Comparison of ENCODE assay signal across 18 cellular contexts in genomic region chr19:2634960-2635359, GRCh38.
DNase-seq lines count a peak whose midpoint lies in the region; ATAC-seq and TF ChIP-seq lines count a peak whose summit lies in the region.
"Had no signal": no experiment of that assay in that cellular context is flagged by ENCODE, and none has a peak within 500 bp of the region (broad histone marks: within the 10 kb centered on the region; RNA-seq: fewer than 3 reads in every experiment).

No MANE protein-coding gene starts in this region.

- H2AFZ ChIP-seq in OCI-LY3 (ENCODE audit: low read depth, low read length), result no peak overlapping the region
- H2AFZ ChIP-seq: GM23248 had no signal

- H3K4me1 ChIP-seq in OCI-LY3 (ENCODE audit: low read length) (peaks cover 43% of the 10 kb centered on the region), heart right ventricle (peaks cover 3 to 71% (median 15%) of the 10 kb centered on the region in 9 donors), upper lobe of left lung (peaks cover 28 to 64% (median 52%) of the 10 kb centered on the region in 4 donors)
- H3K4me1 ChIP-seq in CD4-positive, alpha-beta memory T cell (ENCODE audit: insufficient read depth, low read length), result peaks cover 15% of the 10 kb centered on the region

- DNase-seq in heart right ventricle (no peak), nephron progenitor cell (no peak), upper lobe of left lung (peak in 1 of 2 donors; percentile 70), kidney tubule cell (ENCODE audit: low spot score) (no peak)
- no peak for DNase-seq in CD4-positive, alpha-beta memory T cell
- no peak for DNase-seq in activated naive CD4-positive, alpha-beta T cell treated with Interleukin-2 at 50 U/mL for 16 hours
- DNase-seq: activated CD4-positive, alpha-beta T cell treated with anti-CD3 and anti-CD28 coated beads for 1 hour; activated gamma-delta T cell; GM23248; IMR-90; NCI-H2029 treated with DMSO at 0.1 percent for 48 hours; NCI-H524 treated with DMSO at 0.1 percent for 48 hours; OCI-M1; T1000 had no signal

- H3K4me1 Mint-ChIP-seq in nephron progenitor cell, result peaks cover 51% of the 10 kb centered on the region
- peaks cover 6 to 20% (median 10%) of the 10 kb centered on the region in 4 donors for H3K4me1 Mint-ChIP-seq in CD4-positive, alpha-beta memory T cell

- no peak overlapping the region for H3K9ac ChIP-seq in OCI-LY3 (ENCODE audit: low read length)
- H3K9ac ChIP-seq: GM23248 had no signal

- no peaks in the 10 kb centered on the region for H3K36me3 Mint-ChIP-seq in nephron progenitor cell (ENCODE audit: low read depth)
- no peaks in the 10 kb centered on the region for H3K36me3 Mint-ChIP-seq in CD4-positive, alpha-beta memory T cell

- no peak for TF ChIP-seq EP300 in upper lobe of left lung (IDR thresholded peaks at IDR 0.05)

- H3K9me3 ChIP-seq in OCI-LY3 (ENCODE audit: insufficient read depth, low read length) (peaks cover 12% of the 10 kb centered on the region), heart right ventricle (peaks cover 0 to 18% (median 11%) of the 10 kb centered on the region in 11 donors), upper lobe of left lung (peaks cover 0 to 7% (median 2%) of the 10 kb centered on the region in 4 donors)
- H3K9me3 ChIP-seq in CD4-positive, alpha-beta memory T cell (ENCODE audit: control insufficient read depth in 1 of 2, low read length in 2 of 2), result peaks cover 0 to 5% of the 10 kb centered on the region in 2 donors

- peak in 4 of 8 donors; percentile 2 to 32 (median 10) for ATAC-seq in heart right ventricle
- peak in 1 of 2 donors; percentile 3 for ATAC-seq in upper lobe of left lung (ENCODE audit: low FRiP score in 2 of 2)

- intact Hi-C loops in heart right ventricle (cut with DNase I), result no loop called here
- intact Hi-C loops in CD4-positive, alpha-beta memory T cell (cut with micrococcal nuclease), result no loop called here

- no peak overlapping the region for H3K27ac ChIP-seq in OCI-LY3 (ENCODE audit: low read length)
- peak overlapping the region; percentile 74 to 93 (median 81) for H3K27ac ChIP-seq in heart right ventricle
- H3K27ac ChIP-seq in upper lobe of left lung, result peak overlapping the region; percentile 90 to 99 (median 92)
- H3K27ac ChIP-seq in CD4-positive, alpha-beta memory T cell (ENCODE audit: low read depth, low read length), result no peak overlapping the region
- H3K27ac ChIP-seq: epithelial cell of prostate, GM23248, SJSA1 had no signal

- H3K4me3 ChIP-seq in OCI-LY3 (ENCODE audit: low read length) (peak overlapping the region; percentile 53), heart right ventricle (peak overlapping the region in 5 of 10 donors; percentile 10 to 36 (median 28)), upper lobe of left lung (no peak overlapping the region)
- no peak overlapping the region for H3K4me3 ChIP-seq in CD4-positive, alpha-beta memory T cell (ENCODE audit: low read length in 2 of 2)
- H3K4me3 ChIP-seq: GM23248, SJSA1 had no signal

- peaks cover 46% of the 10 kb centered on the region for H3K27me3 Mint-ChIP-seq in nephron progenitor cell (ENCODE audit: low read depth, poor library complexity)
- no peaks in the 10 kb centered on the region for H3K27me3 Mint-ChIP-seq in CD4-positive, alpha-beta memory T cell

- TF ChIP-seq POLR2A in upper lobe of left lung (IDR thresholded peaks at IDR 0.05), result no peak

- H3K9me3 Mint-ChIP-seq in nephron progenitor cell, result peaks cover 13% of the 10 kb centered on the region
- peaks cover 0 to 3% (median 0%) of the 10 kb centered on the region in 8 donors for H3K9me3 Mint-ChIP-seq in CD4-positive, alpha-beta memory T cell
- H3K9me3 Mint-ChIP-seq: dendritic cell treated with granulocyte-macrophage colony-stimulating factor and Interleukin-4, amounts not matched to agents 40 ng/mL and 50 ng/mL, for 4 days had no signal

- no peak for TF ChIP-seq CTCF in OCI-LY3 (IDR thresholded peaks at IDR 0.05; ENCODE audit: low read depth, low read length)
- TF ChIP-seq CTCF in heart right ventricle (IDR thresholded peaks at IDR 0.05), result no peak
- no peak for TF ChIP-seq CTCF in nephron progenitor cell (IDR thresholded peaks at IDR 0.05)
- TF ChIP-seq CTCF in upper lobe of left lung (IDR thresholded peaks at IDR 0.05), result no peak

- H3K36me3 ChIP-seq in OCI-LY3 (replicated peaks; ENCODE audit: low read depth, low read length), result peaks cover 9% of the 10 kb centered on the region
- no peaks in the 10 kb centered on the region for H3K36me3 ChIP-seq in heart right ventricle
- no peaks in the 10 kb centered on the region for H3K36me3 ChIP-seq in upper lobe of left lung
- no peaks in the 10 kb centered on the region for H3K36me3 ChIP-seq in CD4-positive, alpha-beta memory T cell (ENCODE audit: insufficient read depth, low read length)
- H3K36me3 ChIP-seq: SJSA1 had no signal

- peaks cover 40% of the 10 kb centered on the region for H3K27me3 ChIP-seq in OCI-LY3 (ENCODE audit: low read depth, low read length)
- H3K27me3 ChIP-seq in heart right ventricle, result peaks cover 0 to 8% (median 0%) of the 10 kb centered on the region in 7 donors
- no peaks in the 10 kb centered on the region for H3K27me3 ChIP-seq in upper lobe of left lung
- H3K27me3 ChIP-seq in CD4-positive, alpha-beta memory T cell (ENCODE audit: insufficient read depth, low read length), result no peaks in the 10 kb centered on the region
- H3K27me3 ChIP-seq: SJSA1 had no signal

- WGBS in heart right ventricle, 2 donors, result 54 to 59% methylated on average over 9 of the region's 9 CpGs
- WGBS in upper lobe of left lung, 2 donors, result 55 to 58% methylated on average over 8 of the region's 9 CpGs

- H3K79me2 ChIP-seq in OCI-LY3 (ENCODE audit: low read length), result no peaks in the 10 kb centered on the region

- H3K27ac Mint-ChIP-seq in nephron progenitor cell, result no peak overlapping the region
- no peak overlapping the region for H3K27ac Mint-ChIP-seq in CD4-positive, alpha-beta memory T cell

- CTCF ChIA-PET in CD4-positive, alpha-beta memory T cell (lab: Charles Lee; ENCODE audit: partially characterized antibody), result interaction anchor here (0.6 to 6.6 kb wide), 5 partner anchors 14 to 325 kb away, joined by 3 to 116 read pairs (median 8); no protein-coding TSS in a partner anchor

- POLR2A ChIA-PET in CD4-positive, alpha-beta memory T cell (lab: Charles Lee; ENCODE audit: partially characterized antibody), result interaction anchor here (1.3 to 3.5 kb wide), 2 partner anchors 158 to 159 kb away, joined by 4 to 53 read pairs; partner anchors contain the start of gene GADD45B

- H3K4me2 ChIP-seq in OCI-LY3 (ENCODE audit: low read length), result peak overlapping the region; percentile 43

- H3K4me3 Mint-ChIP-seq in nephron progenitor cell, result peak overlapping the region; percentile 32
- H3K4me3 Mint-ChIP-seq in CD4-positive, alpha-beta memory T cell, result no peak overlapping the region

- no peaks in the 10 kb centered on the region for H4K20me1 ChIP-seq in OCI-LY3 (ENCODE audit: insufficient read depth, low read length)

Comparison
In these comparisons a context has a peak if more than half of its experiments do, and no peak if none do; other contexts are left out.
1. H3K27ac ChIP-seq: peak in heart right ventricle (10 of 10) and upper lobe of left lung (4 of 4); none in OCI-LY3 (single experiment) and CD4-positive, alpha-beta memory T cell (single experiment).